In genomic region chr2:167380094-167380493, GRCh38 we compare ENCODE assay signal across 14 cellular contexts.
DNase-seq lines count a peak whose midpoint lies in the region; ATAC-seq and TF ChIP-seq lines count a peak whose summit lies in the region.
"Had no signal": no experiment of that assay in that cellular context is flagged by ENCODE, and none has a peak within 500 bp of the region (broad histone marks: within the 10 kb centered on the region; RNA-seq: fewer than 3 reads in every experiment).

No MANE protein-coding gene starts in this region.

- H3K4me1 ChIP-seq in neuronal stem cell (ENCODE audit: control insufficient read depth in 2 of 2, insufficient read depth in 1 of 2, low read depth in 1 of 2, low read length in 2 of 2): peaks cover 0 to 2% of the 10 kb centered on the region in 2 donors
- H3K4me1 ChIP-seq: BLaER1 had no signal

- H3K36me3 ChIP-seq in neuronal stem cell (replicated peaks in 1 of 2; ENCODE audit: control insufficient read depth in 2 of 2, insufficient read depth in 2 of 2, low read length in 2 of 2): no peaks in the 10 kb centered on the region
- H3K36me3 ChIP-seq: BLaER1 had no signal

- H3K4me2 ChIP-seq in neuronal stem cell (ENCODE audit: insufficient read depth, low read length, poor library complexity, severe bottlenecking): no peak overlapping the region
- H3K4me2 ChIP-seq: BLaER1 had no signal

- ATAC-seq in activated naive CD8-positive, alpha-beta T cell treated with anti-CD3 and anti-CD28 coated beads, Interleukin-2, amount 50 U/mL, for 24 hours: peak; percentile 33
- ATAC-seq in WTC11: peak; percentile 39
- ATAC-seq in GM19455 (IDR thresholded peaks at IDR 0.05; ENCODE audit: unreplicated experiment): no peak
- ATAC-seq: GM12878 had no signal

- no peak overlapping the region for H3K23ac ChIP-seq in neuronal stem cell (ENCODE audit: low read depth, low read length, poor library complexity)

- no peaks in the 10 kb centered on the region for H3K9me3 Mint-ChIP-seq in activated naive CD8-positive, alpha-beta T cell treated with anti-CD3 and anti-CD28 coated beads, Interleukin-2, amount 50 U/mL, for 24 hours
- H3K9me3 Mint-ChIP-seq in activated naive CD8-positive, alpha-beta T cell treated with anti-CD3 and anti-CD28 coated beads for 36 hours: no peaks in the 10 kb centered on the region
- H3K9me3 Mint-ChIP-seq in WTC11: no peaks in the 10 kb centered on the region; the same call in 1 of the 2 replicates

- CTCF ChIA-PET in WTC11 (lab: Charles Lee): interaction anchor here (0.7 to 1.8 kb wide), 5 partner anchors 9 to 738 kb away, joined by 3 to 7 read pairs (median 3); no protein-coding TSS in a partner anchor

- H4K91ac ChIP-seq in neuronal stem cell (ENCODE audit: low read depth, low read length, poor library complexity): no peak overlapping the region

- H4K8ac ChIP-seq in neuronal stem cell (ENCODE audit: low read depth, low read length): no peak overlapping the region

- no peak for TF ChIP-seq CTCF in WTC11 (IDR thresholded peaks at IDR 0.05)

- peak overlapping the region; percentile 15 for H3K18ac ChIP-seq in neuronal stem cell (ENCODE audit: low read length)

- POLR2A ChIA-PET in WTC11 (lab: Charles Lee): no interaction called here

- no peaks in the 10 kb centered on the region for H3K4me1 Mint-ChIP-seq in activated naive CD8-positive, alpha-beta T cell treated with anti-CD3 and anti-CD28 coated beads, Interleukin-2, amount 50 U/mL, for 24 hours
- no peaks in the 10 kb centered on the region for H3K4me1 Mint-ChIP-seq in activated naive CD8-positive, alpha-beta T cell treated with anti-CD3 and anti-CD28 coated beads for 36 hours
- H3K4me1 Mint-ChIP-seq in WTC11: peaks cover 64% of the 10 kb centered on the region

- H3K4ac ChIP-seq in neuronal stem cell (ENCODE audit: low read length): no peak overlapping the region

- no peaks in the 10 kb centered on the region for H3K27me3 Mint-ChIP-seq in activated naive CD8-positive, alpha-beta T cell treated with anti-CD3 and anti-CD28 coated beads, Interleukin-2, amount 50 U/mL, for 24 hours
- H3K27me3 Mint-ChIP-seq in activated naive CD8-positive, alpha-beta T cell treated with anti-CD3 and anti-CD28 coated beads for 36 hours: no peaks in the 10 kb centered on the region
- H3K27me3 Mint-ChIP-seq in WTC11 (ENCODE audit: low read depth): no peaks in the 10 kb centered on the region; the same call in none of the 2 replicates

- DNase-seq in activated naive CD8-positive, alpha-beta T cell treated with anti-CD3 and anti-CD28 coated beads, Interleukin-2, amount 50 U/mL, for 24 hours: no peak
- DNase-seq in activated naive CD8-positive, alpha-beta T cell treated with anti-CD3 and anti-CD28 coated beads for 36 hours: no peak
- DNase-seq in WTC11 (ENCODE audit: low spot score): no peak
- no peak for DNase-seq in neuronal stem cell (ENCODE audit: low spot score)
- no peak for DNase-seq in DMS53 (lab: John Stamatoyannopoulos, UW)
- DNase-seq in DMS153 (lab: John Stamatoyannopoulos, UW): no peak
- DNase-seq: 8988T, AML-193, DMS79, HFFc6, KBM-7 had no signal

- no peak overlapping the region for H3K4me3 Mint-ChIP-seq in activated naive CD8-positive, alpha-beta T cell treated with anti-CD3 and anti-CD28 coated beads, Interleukin-2, amount 50 U/mL, for 24 hours
- H3K4me3 Mint-ChIP-seq in activated naive CD8-positive, alpha-beta T cell treated with anti-CD3 and anti-CD28 coated beads for 36 hours: no peak overlapping the region
- no peak overlapping the region for H3K4me3 Mint-ChIP-seq in WTC11
- H3K4me3 Mint-ChIP-seq: HFFc6 had no signal

- H3K4me3 ChIP-seq in neuronal stem cell (ENCODE audit: low read length in 2 of 2): no peak overlapping the region
- H3K4me3 ChIP-seq: BLaER1, GM12878 had no signal

- H3K27me3 ChIP-seq in neuronal stem cell (ENCODE audit: control insufficient read depth in 3 of 3, insufficient read depth in 3 of 3, low read depth in 1 of 3, low read length in 3 of 3): no peaks in the 10 kb centered on the region
- H3K27me3 ChIP-seq: BLaER1 had no signal

- no peak overlapping the region for H3K9ac ChIP-seq in neuronal stem cell (ENCODE audit: low read depth, low read length, poor library complexity)
- H3K9ac ChIP-seq: BLaER1 had no signal

- H2BK5ac ChIP-seq in neuronal stem cell (ENCODE audit: low read length): peak overlapping the region; percentile 58

- peak overlapping the region; percentile 66 for H2BK15ac ChIP-seq in neuronal stem cell (ENCODE audit: low read length)

- H2AFZ ChIP-seq in neuronal stem cell (ENCODE audit: low read length): no peak overlapping the region

- H3K79me1 ChIP-seq in neuronal stem cell (ENCODE audit: low read depth, low read length): peaks cover 2% of the 10 kb centered on the region

- H3K36me3 Mint-ChIP-seq in activated naive CD8-positive, alpha-beta T cell treated with anti-CD3 and anti-CD28 coated beads, Interleukin-2, amount 50 U/mL, for 24 hours (ENCODE audit: low read depth): no peaks in the 10 kb centered on the region
- H3K36me3 Mint-ChIP-seq in activated naive CD8-positive, alpha-beta T cell treated with anti-CD3 and anti-CD28 coated beads for 36 hours: no peaks in the 10 kb centered on the region
- H3K36me3 Mint-ChIP-seq in WTC11: no peaks in the 10 kb centered on the region

- H3K27ac Mint-ChIP-seq in activated naive CD8-positive, alpha-beta T cell treated with anti-CD3 and anti-CD28 coated beads, Interleukin-2, amount 50 U/mL, for 24 hours: no peak overlapping the region
- no peak overlapping the region for H3K27ac Mint-ChIP-seq in activated naive CD8-positive, alpha-beta T cell treated with anti-CD3 and anti-CD28 coated beads for 36 hours
- H3K27ac Mint-ChIP-seq in WTC11: peak overlapping the region; percentile 30; the same call in 1 of the 2 replicates
- H3K27ac Mint-ChIP-seq: HFFc6 had no signal

- H3K14ac ChIP-seq in neuronal stem cell (ENCODE audit: low read length): peak overlapping the region; percentile 42

- no CpG with 5 or more reads among the region's 2 CpGs for WGBS in neuronal stem cell (ENCODE audit: extremely low coverage in 2 of 2, insufficient read length in 2 of 2, insufficient replicate concordance in 1 of 2), 2 donors

- peaks cover 0 to 9% of the 10 kb centered on the region in 2 donors for H3K9me3 ChIP-seq in neuronal stem cell (replicated peaks in 1 of 2; ENCODE audit: control insufficient read depth in 2 of 2, insufficient read depth in 1 of 2, low read depth in 1 of 2, low read length in 2 of 2)
- H3K9me3 ChIP-seq: BLaER1 had no signal

- no peak overlapping the region for H2BK12ac ChIP-seq in neuronal stem cell (ENCODE audit: low read length)

- H3K27ac ChIP-seq in neuronal stem cell (replicated peaks; ENCODE audit: low read length): no peak overlapping the region
- H3K27ac ChIP-seq: BLaER1 had no signal

- H2AK5ac ChIP-seq in neuronal stem cell (ENCODE audit: low read depth, low read length): peak overlapping the region; percentile 56

- no peak overlapping the region for H2BK120ac ChIP-seq in neuronal stem cell (ENCODE audit: low read depth, low read length)

TF ChIP-seq in WTC11, 78 proteins besides CTCF, POLR2A, EP300 and RAD21:
- TF ChIP-seq GTF2I (CRISPR knock-in tag; conservative IDR thresholded peaks at IDR 0.05): no peak
TF ChIP-seq in WTC11: peak in this region for 0.
